8 cellular contexts compared by ENCODE assay signal in genomic region chr11:57515332-57516060, GRCh38. TPM values are rescaled to one million over a fixed set of nuclear protein-coding genes. Genes with fewer than 3 reads are reported as not detected.
A peak's percentile ranks its signal among the peaks of the same experiment; 100 is the strongest.
DNase-seq lines count a peak whose midpoint lies in the region; ATAC-seq and TF ChIP-seq lines count a peak whose summit lies in the region.

Gene SLC43A1 (minus strand): TSS chr11:57515702. CDS start chr11:57514111, 1,591 bp downstream.

- H3K4me2 ChIP-seq in OCI-LY3 (ENCODE audit: low read length) = peak within 1 kb of the TSS; percentile 80

- peak within 1 kb of the TSS; percentile 56 for H3K27ac ChIP-seq in OCI-LY3 (ENCODE audit: low read length)

- H3K27me3 ChIP-seq in OCI-LY3 (ENCODE audit: low read depth, low read length) = no peaks in the 10 kb centered on the region

- peaks cover 19% of the 10 kb centered on the region for H3K4me1 ChIP-seq in OCI-LY3 (ENCODE audit: low read length)

- H3K79me2 ChIP-seq in OCI-LY3 (ENCODE audit: low read length) = peaks cover 53% of the 10 kb centered on the region

- H4K20me1 ChIP-seq in OCI-LY3 (ENCODE audit: insufficient read depth, low read length) = peaks cover 6% of the 10 kb centered on the region; the same call in 1 of the 2 replicates

- H3K36me3 ChIP-seq in OCI-LY3 (replicated peaks; ENCODE audit: low read depth, low read length) = peaks cover 13% of the 10 kb centered on the region

- peak within 1 kb of the TSS; percentile 96 for H3K4me3 Mint-ChIP-seq in activated naive CD4-positive, alpha-beta T cell treated with anti-CD3 and anti-CD28 coated beads, Interleukin-2, amount 50 U/mL, for 24 hours

- ATAC-seq in HG02870 (IDR thresholded peaks at IDR 0.05; ENCODE audit: unreplicated experiment) = peak; percentile 46
- peak; percentile 81 to 83 for ATAC-seq in left cardiac atrium

- intact Hi-C loops in left cardiac atrium (cut with DNase I) = no loop called here

- no peaks in the 10 kb centered on the region for H3K9me3 ChIP-seq in OCI-LY3 (ENCODE audit: insufficient read depth, low read length)

- TF ChIP-seq CTCF in OCI-LY3 (IDR thresholded peaks at IDR 0.05; ENCODE audit: low read depth, low read length) = 0 out of 2 replicates have a peak, but pooled peaks have one; percentile 19

- H3K27me3 Mint-ChIP-seq in activated naive CD4-positive, alpha-beta T cell treated with anti-CD3 and anti-CD28 coated beads, Interleukin-2, amount 50 U/mL, for 24 hours = no peaks in the 10 kb centered on the region

- peak; percentile 22 to 37 for DNase-seq in activated CD4-positive, alpha-beta T cell treated with anti-CD3 and anti-CD28 coated beads for 4 hours
- DNase-seq in activated CD4-positive, alpha-beta T cell treated with anti-CD3 and anti-CD28 coated beads for 1 hour = no peak
- DNase-seq in left cardiac atrium = peak; percentile 74
- DNase-seq in retina = peak; percentile 80
- no peak for DNase-seq in dedifferentiated amniotic fluid mesenchymal stem cell (ENCODE audit: extremely low spot score)

- H3K36me3 Mint-ChIP-seq in activated naive CD4-positive, alpha-beta T cell treated with anti-CD3 and anti-CD28 coated beads, Interleukin-2, amount 50 U/mL, for 24 hours = no peaks in the 10 kb centered on the region

- H2AFZ ChIP-seq in OCI-LY3 (ENCODE audit: low read depth, low read length) = peak within 1 kb of the TSS; percentile 95

- peak within 1 kb of the TSS; percentile 88 for H3K27ac Mint-ChIP-seq in activated naive CD4-positive, alpha-beta T cell treated with anti-CD3 and anti-CD28 coated beads, Interleukin-2, amount 50 U/mL, for 24 hours

- peaks cover 34% of the 10 kb centered on the region for H3K4me1 Mint-ChIP-seq in activated naive CD4-positive, alpha-beta T cell treated with anti-CD3 and anti-CD28 coated beads, Interleukin-2, amount 50 U/mL, for 24 hours

- no peaks in the 10 kb centered on the region for H3K9me3 Mint-ChIP-seq in activated naive CD4-positive, alpha-beta T cell treated with anti-CD3 and anti-CD28 coated beads, Interleukin-2, amount 50 U/mL, for 24 hours

- H3K9ac ChIP-seq in OCI-LY3 (ENCODE audit: low read length) = peak within 1 kb of the TSS; percentile 86

- H3K4me3 ChIP-seq in OCI-LY3 (ENCODE audit: low read length) = peak within 1 kb of the TSS; percentile 89

RNA-seq across cellular contexts. Expression of gene SLC43A1, which starts in this region (rescaled TPM):
- total RNA-seq in left cardiac atrium = 1 to 10 TPM; 5.8 to 7.2 TPM

Comparison
In these comparisons a context has a peak if more than half of its experiments do, and no peak if none do; other contexts are left out.
1. DNase-seq: peak in activated CD4-positive, alpha-beta T cell treated with anti-CD3 and anti-CD28 coated beads for 4 hours (2 of 2), left cardiac atrium (single experiment) and retina (single experiment); none in activated CD4-positive, alpha-beta T cell treated with anti-CD3 and anti-CD28 coated beads for 1 hour (single experiment) and dedifferentiated amniotic fluid mesenchymal stem cell (single experiment).